In genomic region chr1:205595861-205596260, GRCh38 we compare ENCODE assay signal across 20 cellular contexts. TPM values are rescaled to one million over a fixed set of nuclear protein-coding genes. Genes with fewer than 3 reads are reported as not detected.
DNase-seq lines count a peak whose midpoint lies in the region; ATAC-seq and TF ChIP-seq lines count a peak whose summit lies in the region.
"Had no signal": no experiment of that assay in that cellular context is flagged by ENCODE, and none has a peak within 500 bp of the region (broad histone marks: within the 10 kb centered on the region; RNA-seq: fewer than 3 reads in every experiment).

No MANE protein-coding gene starts in this region.

- no peak overlapping the region for H2BK120ac ChIP-seq in IMR-90 (ENCODE audit: low read depth, low read length)

- H3K56ac ChIP-seq in IMR-90 (ENCODE audit: extremely low read depth, insufficient read depth, low read length), result no peak overlapping the region

- dilution Hi-C loops in IMR-90 (cut with HindIII; ENCODE audit: low sequenced_read_pairs, unreplicated experiment), result no loop called here

- peaks cover 25% of the 10 kb centered on the region for H3K36me3 Mint-ChIP-seq in CD4-positive, CD25-positive, alpha-beta regulatory T cell
- H3K36me3 Mint-ChIP-seq in activated T-helper 2 cell treated with anti-CD3 and anti-CD28 coated beads, Interferon-gamma antibody, Interleukin-2, Interleukin-4, amounts not matched to agents 10 μg/mL and 5 μg/mL and 100 μg/mL, durations not matched to agents 14 hours and 24 hours and 36 hours (ENCODE audit: low read depth), result peaks cover 37% of the 10 kb centered on the region
- H3K36me3 Mint-ChIP-seq in naive thymus-derived CD4-positive, alpha-beta T cell, result peaks cover 5 to 39% (median 22%) of the 10 kb centered on the region in 5 donors

- no peak overlapping the region for H3K14ac ChIP-seq in IMR-90 (replicated peaks; ENCODE audit: low read depth, low read length)

- H3K4ac ChIP-seq in IMR-90 (ENCODE audit: low read depth, low read length), result no peak overlapping the region

- in situ Hi-C loops in IMR-90 (cut with MboI; ENCODE audit: low sequenced_read_pairs), result no loop called here

- H3K4me1 ChIP-seq in CD4-positive, CD25-positive, alpha-beta regulatory T cell (ENCODE audit: control insufficient read depth, insufficient read depth, low read length, poor library complexity, severe bottlenecking), result peaks cover 27% of the 10 kb centered on the region
- H3K4me1 ChIP-seq in IMR-90 (ENCODE audit: control insufficient read depth, insufficient read depth, low read length), result peaks cover 20% of the 10 kb centered on the region
- peaks cover 8 to 23% of the 10 kb centered on the region in 2 donors for H3K4me1 ChIP-seq in naive thymus-derived CD4-positive, alpha-beta T cell (ENCODE audit: control insufficient read depth in 2 of 2, insufficient read depth in 2 of 2, low read length in 2 of 2)

- H3K36me3 ChIP-seq in CD4-positive, CD25-positive, alpha-beta regulatory T cell (ENCODE audit: control insufficient read depth, insufficient read depth, low read length), result peaks cover 28% of the 10 kb centered on the region
- no peaks in the 10 kb centered on the region for H3K36me3 ChIP-seq in IMR-90 (ENCODE audit: control insufficient read depth, insufficient read depth, low read length)
- peaks cover 0 to 33% (median 0%) of the 10 kb centered on the region in 3 experiments for H3K36me3 ChIP-seq in naive thymus-derived CD4-positive, alpha-beta T cell (ENCODE audit: control insufficient read depth in 2 of 3, insufficient read depth in 3 of 3, low read length in 3 of 3)
- H3K36me3 ChIP-seq: Peyer's patch, right atrium auricular region had no signal

- H4K91ac ChIP-seq in IMR-90 (ENCODE audit: insufficient read depth, low read depth, low read length), result no peak overlapping the region

- peak overlapping the region; percentile 27 to 95 (median 74) for H3K27ac Mint-ChIP-seq in CD4-positive, CD25-positive, alpha-beta regulatory T cell
- peak overlapping the region; percentile 15 for H3K27ac Mint-ChIP-seq in activated T-helper 2 cell treated with anti-CD3 and anti-CD28 coated beads, Interferon-gamma antibody, Interleukin-2, Interleukin-4, amounts not matched to agents 10 μg/mL and 5 μg/mL and 100 μg/mL, durations not matched to agents 14 hours and 24 hours and 36 hours
- H3K27ac Mint-ChIP-seq in naive thymus-derived CD4-positive, alpha-beta T cell, result peak overlapping the region; percentile 54 to 99 (median 96)
- H3K27ac Mint-ChIP-seq: activated T-helper 1 cell treated with anti-CD3 and anti-CD28 coated beads, Interleukin-12 subunit alpha, Interleukin-12 subunit beta, Interleukin-2, Interleukin-4 antibody, amounts not matched to agents 30 ng/mL and 10 ng/mL and 1 ng/mL, durations not matched to agents 14 hours and 24 hours and 36 hours had no signal

- H2BK20ac ChIP-seq in IMR-90 (ENCODE audit: low read depth, low read length), result no peak overlapping the region

- no peak overlapping the region for H2AK9ac ChIP-seq in IMR-90 (replicated peaks; ENCODE audit: low read depth, low read length, poor library complexity)

- no peak for TF ChIP-seq POLR2A in IMR-90 (IDR thresholded peaks at IDR 0.05; ENCODE audit: low read depth, low read length)

- intact Hi-C loops in IMR-90 (cut with micrococcal nuclease), result loop anchor here (10.0 kb wide), 1 partner anchor 379 kb away; no protein-coding TSS in a partner anchor
- intact Hi-C loops in activated T-helper 2 cell treated with anti-CD3 and anti-CD28 coated beads, Interferon-gamma antibody, Interleukin-2, Interleukin-4, amounts not matched to agents 10 μg/mL and 5 μg/mL and 100 μg/mL, durations not matched to agents 14 hours and 24 hours and 36 hours (cut with micrococcal nuclease), result no loop called here
- intact Hi-C loops in naive thymus-derived CD4-positive, alpha-beta T cell (cut with micrococcal nuclease), result loop anchor here in 1 of 2 donors (2.0 kb wide), 1 partner anchor 15 kb away; no protein-coding TSS in a partner anchor

- H3K9me3 ChIP-seq in CD4-positive, CD25-positive, alpha-beta regulatory T cell (ENCODE audit: control insufficient read depth in 2 of 2, low read length in 2 of 2), result no peaks in the 10 kb centered on the region
- H3K9me3 ChIP-seq in IMR-90 (ENCODE audit: control insufficient read depth, insufficient read depth, low read length), result no peaks in the 10 kb centered on the region
- no peaks in the 10 kb centered on the region for H3K9me3 ChIP-seq in naive thymus-derived CD4-positive, alpha-beta T cell (ENCODE audit: control insufficient read depth in 2 of 3, low read length in 3 of 3)
- H3K9me3 ChIP-seq: Peyer's patch, right atrium auricular region, stomach, upper lobe of right lung had no signal

- 0 out of 2 replicates have a peak, but pooled peaks cover 2% of the 10 kb centered on the region for H4K20me1 ChIP-seq in IMR-90 (ENCODE audit: insufficient read depth, low read length)

- no peak overlapping the region for H3K23ac ChIP-seq in IMR-90 (ENCODE audit: low read depth, low read length)

- H4K8ac ChIP-seq in IMR-90 (ENCODE audit: low read depth in 2 of 2, low read length in 2 of 2), result no peak overlapping the region

- WGBS in IMR-90 (ENCODE audit: extremely low coverage in 2 of 2, insufficient read length in 1 of 2), 2 experiments, result no CpG with 5 or more reads among the region's 1 CpG

- peaks cover 7 to 56% (median 24%) of the 10 kb centered on the region in 4 donors for H3K4me1 Mint-ChIP-seq in CD4-positive, CD25-positive, alpha-beta regulatory T cell
- peaks cover 46% of the 10 kb centered on the region for H3K4me1 Mint-ChIP-seq in activated T-helper 2 cell treated with anti-CD3 and anti-CD28 coated beads, Interferon-gamma antibody, Interleukin-2, Interleukin-4, amounts not matched to agents 10 μg/mL and 5 μg/mL and 100 μg/mL, durations not matched to agents 14 hours and 24 hours and 36 hours (ENCODE audit: low read depth)
- peaks cover 19 to 63% (median 50%) of the 10 kb centered on the region in 7 donors for H3K4me1 Mint-ChIP-seq in naive thymus-derived CD4-positive, alpha-beta T cell

- H2BK15ac ChIP-seq in IMR-90 (ENCODE audit: low read depth, low read length), result no peak overlapping the region

- peak overlapping the region in 2 of 4 donors; percentile 5 to 40 for H3K4me3 Mint-ChIP-seq in CD4-positive, CD25-positive, alpha-beta regulatory T cell
- H3K4me3 Mint-ChIP-seq in activated T-helper 2 cell treated with anti-CD3 and anti-CD28 coated beads, Interferon-gamma antibody, Interleukin-2, Interleukin-4, amounts not matched to agents 10 μg/mL and 5 μg/mL and 100 μg/mL, durations not matched to agents 14 hours and 24 hours and 36 hours (ENCODE audit: low read depth), result no peak overlapping the region
- H3K4me3 Mint-ChIP-seq in naive thymus-derived CD4-positive, alpha-beta T cell, result no peak overlapping the region
- H3K4me3 Mint-ChIP-seq: activated CD8-positive, alpha-beta T cell treated with anti-CD3 and anti-CD28 coated beads for 36 hours; activated T-helper 1 cell treated with anti-CD3 and anti-CD28 coated beads, Interleukin-12 subunit alpha, Interleukin-12 subunit beta, Interleukin-2, Interleukin-4 antibody, amounts not matched to agents 30 ng/mL and 10 ng/mL and 1 ng/mL, durations not matched to agents 14 hours and 24 hours and 36 hours had no signal

- no peak for ATAC-seq in CD4-positive, CD25-positive, alpha-beta regulatory T cell (ENCODE audit: low read depth in 2 of 2)
- ATAC-seq in IMR-90 (ENCODE audit: low read depth), result no peak
- no peak for ATAC-seq in naive thymus-derived CD4-positive, alpha-beta T cell
- no peak for ATAC-seq in GM19023 (IDR thresholded peaks at IDR 0.05; ENCODE audit: unreplicated experiment)
- no peak for ATAC-seq in HG02852 (IDR thresholded peaks at IDR 0.05; ENCODE audit: unreplicated experiment)
- ATAC-seq: activated CD8-positive, alpha-beta T cell treated with anti-CD3 and anti-CD28 coated beads for 36 hours; left cardiac atrium; SK-N-SH treated with all-trans-retinoic acid at 6 μM for 48 hours; upper lobe of right lung had no signal

- no peaks in the 10 kb centered on the region for H3K9me3 Mint-ChIP-seq in CD4-positive, CD25-positive, alpha-beta regulatory T cell
- H3K9me3 Mint-ChIP-seq in activated T-helper 2 cell treated with anti-CD3 and anti-CD28 coated beads, Interferon-gamma antibody, Interleukin-2, Interleukin-4, amounts not matched to agents 10 μg/mL and 5 μg/mL and 100 μg/mL, durations not matched to agents 14 hours and 24 hours and 36 hours, result no peaks in the 10 kb centered on the region
- no peaks in the 10 kb centered on the region for H3K9me3 Mint-ChIP-seq in naive thymus-derived CD4-positive, alpha-beta T cell
- H3K9me3 Mint-ChIP-seq: activated CD8-positive, alpha-beta T cell treated with anti-CD3 and anti-CD28 coated beads for 36 hours; activated T-helper 1 cell treated with anti-CD3 and anti-CD28 coated beads, Interleukin-12 subunit alpha, Interleukin-12 subunit beta, Interleukin-2, Interleukin-4 antibody, amounts not matched to agents 30 ng/mL and 10 ng/mL and 1 ng/mL, durations not matched to agents 14 hours and 24 hours and 36 hours had no signal

- DNase-seq in CD4-positive, CD25-positive, alpha-beta regulatory T cell, result no peak
- DNase-seq in IMR-90, result no peak
- no peak for DNase-seq in activated T-helper 2 cell treated with anti-CD3 and anti-CD28 coated beads, Interferon-gamma antibody, Interleukin-2, Interleukin-4, amounts not matched to agents 10 μg/mL and 5 μg/mL and 100 μg/mL, durations not matched to agents 14 hours and 24 hours and 36 hours (ENCODE audit: low spot score)
- DNase-seq in naive thymus-derived CD4-positive, alpha-beta T cell, result peak in 1 of 9 donors; percentile 15
- no peak for DNase-seq in NCI-H1092 (lab: John Stamatoyannopoulos, UW)
- DNase-seq: activated CD8-positive, alpha-beta T cell treated with anti-CD3 and anti-CD28 coated beads for 36 hours; amygdala; left cardiac atrium; NCI-H1436; NCI-H774; nucleus accumbens; stimulated activated CD4-positive, alpha-beta T cell treated with anti-CD3 and anti-CD28 coated beads, Interleukin-15, amount 100 ng/mL, for 24 hours; stomach; upper lobe of right lung had no signal

- CTCF ChIA-PET in IMR-90 (lab: Yijun Ruan, JAX), result no interaction called here
- CTCF ChIA-PET in naive thymus-derived CD4-positive, alpha-beta T cell (lab: Charles Lee), result interaction anchor here (0.6 to 12.7 kb wide), 3 partner anchors 35 to 63 kb away, joined by 3 to 315 read pairs (median 3); partner anchors contain the start of gene ELK4

- no peak overlapping the region for H4K5ac ChIP-seq in IMR-90 (ENCODE audit: low read depth, low read length)

- H3K27me3 Mint-ChIP-seq in CD4-positive, CD25-positive, alpha-beta regulatory T cell, result peaks cover 4% of the 10 kb centered on the region
- no peaks in the 10 kb centered on the region for H3K27me3 Mint-ChIP-seq in activated T-helper 2 cell treated with anti-CD3 and anti-CD28 coated beads, Interferon-gamma antibody, Interleukin-2, Interleukin-4, amounts not matched to agents 10 μg/mL and 5 μg/mL and 100 μg/mL, durations not matched to agents 14 hours and 24 hours and 36 hours (ENCODE audit: low read depth)
- no peaks in the 10 kb centered on the region for H3K27me3 Mint-ChIP-seq in naive thymus-derived CD4-positive, alpha-beta T cell
- H3K27me3 Mint-ChIP-seq: activated CD8-positive, alpha-beta T cell treated with anti-CD3 and anti-CD28 coated beads for 36 hours had no signal

- H3K18ac ChIP-seq in IMR-90 (ENCODE audit: low read depth, low read length), result no peak overlapping the region

- no peak for TF ChIP-seq RAD21 in IMR-90 (IDR thresholded peaks at IDR 0.05; ENCODE audit: low read length)

- H3K27ac ChIP-seq in CD4-positive, CD25-positive, alpha-beta regulatory T cell (ENCODE audit: insufficient read depth, low read length, poor library complexity, severe bottlenecking), result peak overlapping the region; percentile 17
- H3K27ac ChIP-seq in IMR-90 (ENCODE audit: insufficient read depth, low read length), result no peak overlapping the region
- peak overlapping the region; percentile 85 for H3K27ac ChIP-seq in naive thymus-derived CD4-positive, alpha-beta T cell (ENCODE audit: low read depth, low read length)
- H3K27ac ChIP-seq: right atrium auricular region, stomach, upper lobe of right lung had no signal

- H3K9me1 ChIP-seq in IMR-90 (ENCODE audit: insufficient read depth, low read length), result peaks cover 31% of the 10 kb centered on the region

- no peak for TF ChIP-seq CTCF in IMR-90 (conservative IDR thresholded peaks at IDR 0.05; ENCODE audit: low read depth, low read length)

- H3K9ac ChIP-seq in IMR-90 (ENCODE audit: low read depth, low read length), result no peak overlapping the region

- POLR2A ChIA-PET in IMR-90 (lab: Charles Lee; ENCODE audit: unreplicated experiment), result no interaction called here
- POLR2A ChIA-PET in naive thymus-derived CD4-positive, alpha-beta T cell (lab: Charles Lee), result interaction anchor here (0.8 to 9.4 kb wide), 2 partner anchors 13 to 35 kb away, joined by 3 to 290 read pairs; partner anchors contain the start of gene ELK4

- H2BK5ac ChIP-seq in IMR-90 (ENCODE audit: low read depth, low read length, poor library complexity, severe bottlenecking), result no peak overlapping the region

- BruUV-seq in IMR-90 (replicated peaks; lab: Mats Ljungman, UMichigan), result no TSS peak

- no peaks in the 10 kb centered on the region for H3K27me3 ChIP-seq in CD4-positive, CD25-positive, alpha-beta regulatory T cell (ENCODE audit: control insufficient read depth, insufficient read depth, low read length)
- no peaks in the 10 kb centered on the region for H3K27me3 ChIP-seq in IMR-90 (ENCODE audit: control insufficient read depth, insufficient read depth, low read length)
- H3K27me3 ChIP-seq in naive thymus-derived CD4-positive, alpha-beta T cell (ENCODE audit: control insufficient read depth in 2 of 2, insufficient read depth in 2 of 2, low read length in 2 of 2), result no peaks in the 10 kb centered on the region
- H3K27me3 ChIP-seq: Peyer's patch, right atrium auricular region, stomach, upper lobe of right lung had no signal

- H2AFZ ChIP-seq in IMR-90 (replicated peaks; ENCODE audit: low read length, poor library complexity), result no peak overlapping the region

- peaks cover 0 to 22% of the 10 kb centered on the region in 2 experiments; a peak in 2 of 4 replicates for H3K79me1 ChIP-seq in IMR-90 (ENCODE audit: low read depth in 1 of 2, low read length in 2 of 2)

- H2AK5ac ChIP-seq in IMR-90 (ENCODE audit: low read depth, low read length), result peak overlapping the region; percentile 35; the same call in 1 of the 2 replicates

- H3K4me2 ChIP-seq in IMR-90 (ENCODE audit: low read depth, low read length), result no peak overlapping the region

- H3K4me3 ChIP-seq in CD4-positive, CD25-positive, alpha-beta regulatory T cell (ENCODE audit: low read depth, low read length), result no peak overlapping the region
- no peak overlapping the region for H3K4me3 ChIP-seq in IMR-90 (ENCODE audit: insufficient read depth, low read depth, low read length)
- H3K4me3 ChIP-seq in naive thymus-derived CD4-positive, alpha-beta T cell (ENCODE audit: low read length), result no peak overlapping the region
- H3K4me3 ChIP-seq: Peyer's patch, right atrium auricular region, stomach, upper lobe of right lung had no signal

RNA-seq across cellular contexts. Expression of gene ELK4, which starts 36.0 kb away (rescaled TPM):
- 106 TPM for total RNA-seq in CD4-positive, CD25-positive, alpha-beta regulatory T cell
- polyA plus RNA-seq in CD4-positive, CD25-positive, alpha-beta regulatory T cell, result 1 to 10 TPM; 3.5 to 4.7 (median 4.6) TPM
- 11.3 and 15.6 TPM in 2 replicates for total RNA-seq in IMR-90 (2012; rRNA removed)
- 3.3 and 4.6 TPM in 2 replicates for polyA plus RNA-seq in IMR-90 (2012; rRNA removed)
- polyA plus RNA-seq in IMR-90 (2012; cell fraction: cytosol; rRNA removed), result 0.54 and 0.71 TPM in 2 replicates
- 1.1 and 8.4 TPM in 2 replicates for polyA plus RNA-seq in IMR-90 (2012; cell fraction: nucleus; rRNA removed; ENCODE audit: low replicate concordance)
- total RNA-seq in activated T-helper 2 cell treated with anti-CD3 and anti-CD28 coated beads, Interferon-gamma antibody, Interleukin-2, Interleukin-4, amounts not matched to agents 10 μg/mL and 5 μg/mL and 100 μg/mL, durations not matched to agents 14 hours and 24 hours and 36 hours, result 68.8 and 80.3 TPM in 2 replicates
- 100 to 1,000 TPM; 104 to 250 (median 156) TPM for total RNA-seq in naive thymus-derived CD4-positive, alpha-beta T cell
- polyA plus RNA-seq in naive thymus-derived CD4-positive, alpha-beta T cell, result 1 to 10 TPM; 4.0 to 7.3 TPM

Comparison
In these comparisons a context has a peak if more than half of its experiments do, and no peak if none do; other contexts are left out.
1. H3K27ac Mint-ChIP-seq: peak in every context shown above with its lines; median percentile 96 in naive thymus-derived CD4-positive, alpha-beta T cell; 74 in CD4-positive, CD25-positive, alpha-beta regulatory T cell; 15 in activated T-helper 2 cell treated with anti-CD3 and anti-CD28 coated beads, Interferon-gamma antibody, Interleukin-2, Interleukin-4, amounts not matched to agents 10 μg/mL and 5 μg/mL and 100 μg/mL, durations not matched to agents 14 hours and 24 hours and 36 hours.